In genomic region chr3:59406943-59407342, GRCh38 we compare ENCODE assay signal across 12 cellular contexts.
DNase-seq lines count a peak whose midpoint lies in the region; ATAC-seq and TF ChIP-seq lines count a peak whose summit lies in the region.
"Had no signal": no experiment of that assay in that cellular context is flagged by ENCODE, and none has a peak within 500 bp of the region (broad histone marks: within the 10 kb centered on the region; RNA-seq: fewer than 3 reads in every experiment).

No MANE protein-coding gene starts in this region.

- intact Hi-C loops in transverse colon (cut with DNase I; ENCODE audit: low total_unique reads) = no loop called here
- intact Hi-C loops in aorta (cut with DNase I) = no loop called here
- intact Hi-C loops in left ventricle myocardium superior (cut with micrococcal nuclease) = no loop called here

- H3K4me3 ChIP-seq in transverse colon = no peak overlapping the region
- no peak overlapping the region for H3K4me3 ChIP-seq in aorta (ENCODE audit: low read length in 2 of 2)
- H3K4me3 ChIP-seq: psoas muscle had no signal

- peaks cover 0 to 16% of the 10 kb centered on the region in 2 donors for H3K36me3 Mint-ChIP-seq in activated naive CD4-positive, alpha-beta T cell treated with anti-CD3 and anti-CD28 coated beads, Interleukin-2, amount 50 U/mL, for 72 hours

- peak overlapping the region in 1 of 4 donors; percentile 69 for H3K27ac ChIP-seq in transverse colon
- no peak overlapping the region for H3K27ac ChIP-seq in aorta (ENCODE audit: low read depth in 1 of 2, low read length in 2 of 2)
- H3K27ac ChIP-seq: psoas muscle, RWPE1 had no signal

- H3K9me3 ChIP-seq in transverse colon (no peaks in the 10 kb centered on the region), aorta (ENCODE audit: control insufficient read depth, low read length) (no peaks in the 10 kb centered on the region)
- H3K9me3 ChIP-seq: psoas muscle had no signal

- peaks cover 10 to 11% of the 10 kb centered on the region in 2 donors for H3K9me3 Mint-ChIP-seq in activated naive CD4-positive, alpha-beta T cell treated with anti-CD3 and anti-CD28 coated beads, Interleukin-2, amount 50 U/mL, for 72 hours
- H3K9me3 Mint-ChIP-seq: activated B cell treated with CpG ODN at 0.5 μM for 24 hours had no signal

- ATAC-seq in GM18867 (IDR thresholded peaks at IDR 0.05; ENCODE audit: unreplicated experiment) = peak; percentile 91
- ATAC-seq in GM21381 (IDR thresholded peaks at IDR 0.05; ENCODE audit: unreplicated experiment) = peak; percentile 84
- peak; percentile 91 for ATAC-seq in HG03066 (IDR thresholded peaks at IDR 0.05; ENCODE audit: low read depth, unreplicated experiment)
- ATAC-seq in activated naive CD4-positive, alpha-beta T cell treated with anti-CD3 and anti-CD28 coated beads, Interleukin-2, amount 50 U/mL, for 72 hours = peak; percentile 58 to 62
- no peak for ATAC-seq in aorta (ENCODE audit: low FRiP score)
- no peak for ATAC-seq in left ventricle myocardium superior
- ATAC-seq: psoas muscle had no signal

- no peak for DNase-seq in activated naive CD4-positive, alpha-beta T cell treated with anti-CD3 and anti-CD28 coated beads, Interleukin-2, amount 50 U/mL, for 72 hours (ENCODE audit: low spot score in 2 of 2)
- DNase-seq in transverse colon (no peak), aorta (no peak), DMS153 (lab: John Stamatoyannopoulos, UW) (no peak), left ventricle myocardium superior (no peak)
- DNase-seq: activated B cell treated with CpG ODN at 0.5 μM for 24 hours, NCI-H1092 treated with DMSO at 0.1 percent for 48 hours, psoas muscle had no signal

- TF ChIP-seq POLR2A in transverse colon (IDR thresholded peaks at IDR 0.05) = no peak

- H3K27me3 ChIP-seq in transverse colon (no peaks in the 10 kb centered on the region), aorta (ENCODE audit: control insufficient read depth in 1 of 2, insufficient read depth in 2 of 2, low read length in 1 of 2) (peaks cover 0 to 2% of the 10 kb centered on the region in 2 donors)

- in situ Hi-C loops in transverse colon (cut with MboI; ENCODE audit: low pct_ligation_motif_present in 1 of 4, low pct_unique_long_range_greater_than_20kb in 1 of 4, low sequenced_read_pairs in 3 of 4) = no loop called here

- H3K36me3 ChIP-seq in transverse colon = no peaks in the 10 kb centered on the region
- no peaks in the 10 kb centered on the region for H3K36me3 ChIP-seq in aorta (ENCODE audit: control insufficient read depth in 1 of 2, insufficient read depth in 2 of 2, low read length in 1 of 2)

- no peak for TF ChIP-seq EP300 in transverse colon (IDR thresholded peaks at IDR 0.05; ENCODE audit: low read depth)

- no peak for TF ChIP-seq CTCF in transverse colon (IDR thresholded peaks at IDR 0.05)

- H3K4me1 ChIP-seq in transverse colon = peaks cover 4 to 21% (median 13%) of the 10 kb centered on the region in 4 donors
- no peaks in the 10 kb centered on the region for H3K4me1 ChIP-seq in aorta (ENCODE audit: control insufficient read depth in 1 of 2, insufficient read depth in 2 of 2, low read length in 2 of 2)
- H3K4me1 ChIP-seq: psoas muscle had no signal

- 52% methylated on average over 2 of the region's 2 CpGs; no CpG with 5 or more reads in 1 of the 2 donors for WGBS in transverse colon (ENCODE audit: low coverage in 1 of 2), 2 donors
- 75 to 76% methylated on average over 2 of the region's 2 CpGs for WGBS in aorta, 2 donors

- peak overlapping the region; percentile 16 to 48 for H3K27ac Mint-ChIP-seq in activated naive CD4-positive, alpha-beta T cell treated with anti-CD3 and anti-CD28 coated beads, Interleukin-2, amount 50 U/mL, for 72 hours
- H3K27ac Mint-ChIP-seq: activated B cell treated with CpG ODN at 0.5 μM for 24 hours had no signal

Comparison
In these comparisons a context has a peak if more than half of its experiments do, and no peak if none do; other contexts are left out.
1. ATAC-seq: peak in GM18867 (single experiment), GM21381 (single experiment), HG03066 (single experiment) and activated naive CD4-positive, alpha-beta T cell treated with anti-CD3 and anti-CD28 coated beads, Interleukin-2, amount 50 U/mL, for 72 hours (2 of 2); none in aorta (single experiment) and left ventricle myocardium superior (single experiment).